Comparison of ENCODE assay signal across 1 cellular context in genomic region chr7:26155531-26156375, GRCh38.
TF ChIP-seq lines count a peak whose summit lies in the region.

No MANE protein-coding gene starts in this region.

TF ChIP-seq in IMR-90, 13 proteins besides CTCF, POLR2A, EP300 and RAD21:
- TF ChIP-seq CEBPB (IDR thresholded peaks at IDR 0.05; ENCODE audit: low read depth, low read length): peak; percentile 70
- TF ChIP-seq FOS (IDR thresholded peaks at IDR 0.05; ENCODE audit: low read depth, low read length): peak; percentile 53; the same call in 1 of the 2 replicates
- no peak for TF ChIP-seq SMC3 (IDR thresholded peaks at IDR 0.05; ENCODE audit: low read depth, low read length)
- 0 out of 2 replicates have a peak, but pooled peaks have one; percentile 14 for TF ChIP-seq BHLHE40 (IDR thresholded peaks at IDR 0.05; ENCODE audit: low read depth, low read length)
- TF ChIP-seq NFE2L2 (IDR thresholded peaks at IDR 0.05; ENCODE audit: low read depth, low read length): peak; percentile 42; the same call in 1 of the 2 replicates
- TF ChIP-seq ELK1 (IDR thresholded peaks at IDR 0.05; ENCODE audit: borderline replicate concordance, low read depth, low read length): no peak
- no peak for TF ChIP-seq RFX5 (IDR thresholded peaks at IDR 0.05; ENCODE audit: low read depth, low read length)
- no peak for TF ChIP-seq MAFK (IDR thresholded peaks at IDR 0.05; ENCODE audit: low read depth, low read length)
- no peak for TF ChIP-seq MXI1 (IDR thresholded peaks at IDR 0.05; ENCODE audit: borderline replicate concordance, low read depth, low read length)
- TF ChIP-seq MAZ (IDR thresholded peaks at IDR 0.05; ENCODE audit: borderline replicate concordance, low read depth, low read length): no peak
